ENCODE assay signal across 19 cellular contexts in genomic region chr17:27593232-27593856, GRCh38. TPM values are rescaled to one million over a fixed set of nuclear protein-coding genes. Genes with fewer than 3 reads are reported as not detected.
DNase-seq lines count a peak whose midpoint lies in the region; ATAC-seq, FAIRE-seq and TF ChIP-seq lines count a peak whose summit lies in the region.
"Had no signal": no experiment of that assay in that cellular context is flagged by ENCODE, and none has a peak within 500 bp of the region (broad histone marks: within the 10 kb centered on the region; RNA-seq: fewer than 3 reads in every experiment).

No MANE protein-coding gene starts in this region.

- TF ChIP-seq EP300 in K562 (IDR thresholded peaks at IDR 0.05; ENCODE audit: low read length), result no peak

- TF ChIP-seq CTCF in K562 (IDR thresholded peaks at IDR 0.05 in 2 of 3, conservative IDR thresholded peaks at IDR 0.05 in 1 of 3; ENCODE audit: insufficient read depth in 2 of 3, low read depth in 1 of 3, low read length in 3 of 3) (no peak), osteoblast (IDR thresholded peaks at IDR 0.05; ENCODE audit: extremely low read depth, low read depth, low read length) (no peak), upper lobe of right lung (IDR thresholded peaks at IDR 0.05) (no peak)

- H3K27ac ChIP-seq in K562 (ENCODE audit: extremely low read depth, low read depth, low read length) (no peak overlapping the region), osteoblast (ENCODE audit: low read depth, low read length) (no peak overlapping the region), upper lobe of right lung (no peak overlapping the region)
- H3K27ac ChIP-seq: KMS-11 had no signal

- H2AFZ ChIP-seq in K562 (ENCODE audit: low read depth, low read length) (no peak overlapping the region), osteoblast (ENCODE audit: low read length) (no peak overlapping the region)

- no peak overlapping the region for H3K4me3 ChIP-seq in K562
- H3K4me3 ChIP-seq in osteoblast (ENCODE audit: insufficient read depth, low read length), result no peak overlapping the region
- H3K4me3 ChIP-seq in upper lobe of right lung, result no peak overlapping the region

- no peak overlapping the region for H3K4me2 ChIP-seq in K562 (ENCODE audit: insufficient read depth, low read length)
- H3K4me2 ChIP-seq in osteoblast (ENCODE audit: insufficient read depth, low read length), result no peak overlapping the region
- H3K4me2 ChIP-seq: KMS-11 had no signal

- peaks cover 92% of the 10 kb centered on the region for H3K36me3 ChIP-seq in K562 (ENCODE audit: control insufficient read depth, insufficient read depth, low read length)
- H3K36me3 ChIP-seq in osteoblast (ENCODE audit: insufficient read depth, low read length), result no peaks in the 10 kb centered on the region
- peaks cover 38% of the 10 kb centered on the region for H3K36me3 ChIP-seq in upper lobe of right lung

- H3K4me1 ChIP-seq in K562 (replicated peaks in 1 of 2; ENCODE audit: control insufficient read depth in 2 of 2, insufficient read depth in 2 of 2, low read length in 2 of 2), result peaks cover 5 to 21% of the 10 kb centered on the region in 2 experiments; a peak in 4 of 5 replicates
- H3K4me1 ChIP-seq in osteoblast (ENCODE audit: insufficient read depth, low read length), result no peaks in the 10 kb centered on the region
- no peaks in the 10 kb centered on the region for H3K4me1 ChIP-seq in upper lobe of right lung

- H3K9me3 ChIP-seq in K562 (replicated peaks; ENCODE audit: control insufficient read depth, insufficient read depth, low read depth, low read length) (no peaks in the 10 kb centered on the region), osteoblast (ENCODE audit: low read depth, low read length) (no peaks in the 10 kb centered on the region), upper lobe of right lung (no peaks in the 10 kb centered on the region)

- H3K36me3 Mint-ChIP-seq in activated T-cell treated with anti-CD3 and anti-CD28 coated beads, Interleukin-2, amount 50 U/mL, for 24 hours (ENCODE audit: low read depth), result peaks cover 98% of the 10 kb centered on the region
- peaks cover 10% of the 10 kb centered on the region for H3K36me3 Mint-ChIP-seq in T-helper 2 cell treated with Interferon-gamma antibody and Interleukin-4, amounts not matched to agents 5 μg/mL and 100 μg/mL, for 36 hours (ENCODE audit: low read depth)

- peak overlapping the region; percentile 20 for H3K27ac Mint-ChIP-seq in activated T-cell treated with anti-CD3 and anti-CD28 coated beads, Interleukin-2, amount 50 U/mL, for 24 hours
- no peak overlapping the region for H3K27ac Mint-ChIP-seq in T-helper 2 cell treated with Interferon-gamma antibody and Interleukin-4, amounts not matched to agents 5 μg/mL and 100 μg/mL, for 36 hours
- H3K27ac Mint-ChIP-seq: CD4-positive, alpha-beta T cell had no signal

- WGBS in K562 (ENCODE audit: insufficient coverage, low coverage, missing lambda C conversion rate), result 88% methylated on average over 9 of the region's 9 CpGs

- CTCF ChIA-PET in K562 (lab: Yijun Ruan, JAX; ENCODE audit: low intra/inter-chr PET ratio), result interaction anchor here (0.6 kb wide), 1 partner anchor 205 kb away, joined by 5 read pairs; no protein-coding TSS in a partner anchor

- H4K20me1 ChIP-seq in K562 (replicated peaks; ENCODE audit: control insufficient read depth, insufficient read depth, low read length) (no peaks in the 10 kb centered on the region), osteoblast (ENCODE audit: insufficient read depth, low read length) (no peaks in the 10 kb centered on the region)

- in situ Hi-C loops in K562 (cut with MboI), result loop anchor here (10.0 kb wide), 1 partner anchor 219 kb away; no protein-coding TSS in a partner anchor

- H3K27me3 ChIP-seq in K562 (ENCODE audit: control insufficient read depth in 2 of 2, insufficient read depth in 2 of 2, low read length in 2 of 2), result no peaks in the 10 kb centered on the region
- no peaks in the 10 kb centered on the region for H3K27me3 ChIP-seq in osteoblast (ENCODE audit: insufficient read depth, low read length)
- no peaks in the 10 kb centered on the region for H3K27me3 ChIP-seq in upper lobe of right lung

- H3K9ac ChIP-seq in K562 (ENCODE audit: insufficient read depth in 1 of 2, low read depth in 2 of 2, low read length in 2 of 2), result no peak overlapping the region
- H3K9ac ChIP-seq: KMS-11 had no signal

- no peak for ATAC-seq in K562
- ATAC-seq in upper lobe of right lung, result peak; percentile 41
- no peak for ATAC-seq in left ventricle myocardium superior
- ATAC-seq in GM21528 (IDR thresholded peaks at IDR 0.05; ENCODE audit: low FRiP score, unreplicated experiment), result no peak
- ATAC-seq: Panc1 had no signal

- no peaks in the 10 kb centered on the region for H3K9me3 Mint-ChIP-seq in activated T-cell treated with anti-CD3 and anti-CD28 coated beads, Interleukin-2, amount 50 U/mL, for 24 hours
- H3K9me3 Mint-ChIP-seq in T-helper 2 cell treated with Interferon-gamma antibody and Interleukin-4, amounts not matched to agents 5 μg/mL and 100 μg/mL, for 36 hours, result no peaks in the 10 kb centered on the region
- H3K9me3 Mint-ChIP-seq: CD4-positive, alpha-beta T cell had no signal

- no peak for DNase-seq in activated T-cell treated with anti-CD3 and anti-CD28 coated beads, Interleukin-2, amount 50 U/mL, for 24 hours
- DNase-seq in activated T-cell treated with anti-CD3 and anti-CD28 coated beads, Interleukin-2, amount 50 U/mL, for 1 hour, result no peak
- DNase-seq in K562 (ENCODE audit: extremely low read depth in 1 of 4, low spot score in 3 of 4) (no peak), osteoblast (ENCODE audit: insufficient read length, low spot score, missing footprints) (peak; percentile 2), upper lobe of right lung (no peak), left ventricle myocardium superior (no peak)
- no peak for DNase-seq in T-helper 2 cell treated with Interferon-gamma antibody and Interleukin-4, amounts not matched to agents 5 μg/mL and 100 μg/mL, for 36 hours (ENCODE audit: low spot score)
- DNase-seq: Calu3; CD4-positive, alpha-beta T cell; GF-D8; GOT3; NCI-H1417; NCI-H187; NCI-H226; NCI-H524 treated with DMSO at 0.1 percent for 48 hours had no signal

- no peak overlapping the region for H3K4me3 Mint-ChIP-seq in activated T-cell treated with anti-CD3 and anti-CD28 coated beads, Interleukin-2, amount 50 U/mL, for 24 hours
- no peak overlapping the region for H3K4me3 Mint-ChIP-seq in T-helper 2 cell treated with Interferon-gamma antibody and Interleukin-4, amounts not matched to agents 5 μg/mL and 100 μg/mL, for 36 hours
- H3K4me3 Mint-ChIP-seq: CD4-positive, alpha-beta T cell had no signal

- H3K79me2 ChIP-seq in K562 (ENCODE audit: control insufficient read depth, insufficient read depth, low read length) (no peaks in the 10 kb centered on the region), osteoblast (ENCODE audit: insufficient read depth, low read length) (no peaks in the 10 kb centered on the region)

- BruUV-seq in K562 (replicated peaks; lab: Mats Ljungman, UMichigan), result no TSS peak

- POLR2A ChIA-PET in K562 (lab: Yijun Ruan, JAX), result interaction anchor here (0.6 to 1.6 kb wide), 4 partner anchors 9 to 79 kb away, joined by 3 to 9 read pairs (median 6); no protein-coding TSS in a partner anchor

- TF ChIP-seq RAD21 in K562 (CRISPR knock-in tag; conservative IDR thresholded peaks at IDR 0.05 in 1 of 2, IDR thresholded peaks at IDR 0.05 in 1 of 2), result no peak

- H3K4me1 Mint-ChIP-seq in activated T-cell treated with anti-CD3 and anti-CD28 coated beads, Interleukin-2, amount 50 U/mL, for 24 hours (ENCODE audit: low read depth), result peaks cover 17% of the 10 kb centered on the region
- peaks cover 4% of the 10 kb centered on the region for H3K4me1 Mint-ChIP-seq in T-helper 2 cell treated with Interferon-gamma antibody and Interleukin-4, amounts not matched to agents 5 μg/mL and 100 μg/mL, for 36 hours (ENCODE audit: low read depth)

- no peak for TF ChIP-seq POLR2A in K562 (conservative IDR thresholded peaks at IDR 0.05)

- no peaks in the 10 kb centered on the region for H3K27me3 Mint-ChIP-seq in activated T-cell treated with anti-CD3 and anti-CD28 coated beads, Interleukin-2, amount 50 U/mL, for 24 hours
- H3K27me3 Mint-ChIP-seq in T-helper 2 cell treated with Interferon-gamma antibody and Interleukin-4, amounts not matched to agents 5 μg/mL and 100 μg/mL, for 36 hours (ENCODE audit: low read depth), result no peaks in the 10 kb centered on the region
- H3K27me3 Mint-ChIP-seq: CD4-positive, alpha-beta T cell had no signal

- H3K9me1 ChIP-seq in K562 (ENCODE audit: control insufficient read depth, insufficient read depth, low read length), result no peaks in the 10 kb centered on the region

- no peak for FAIRE-seq in K562 (lab: Jason Lieb, UNC)

- intact Hi-C loops in K562 (cut with micrococcal nuclease), result no loop called here
- intact Hi-C loops in upper lobe of right lung (cut with DNase I), result loop anchor here (10.0 kb wide), 1 partner anchor 139 kb away; the partner anchor contains the start of gene KSR1
- intact Hi-C loops in left ventricle myocardium superior (cut with micrococcal nuclease), result no loop called here

RNA-seq across cellular contexts. Expression of gene LGALS9, which starts 37.6 kb away (rescaled TPM):
- total RNA-seq in K562 (2011; cell fraction: chromatin; rRNA removed; ENCODE audit: low replicate concordance), result 22.6 and 54.0 TPM in 2 replicates
- total RNA-seq in K562 (2011; cell fraction: nucleolus; rRNA removed), result 22.5 and 24.7 TPM in 2 replicates
- 26.1 and 40.6 TPM in 2 replicates for total RNA-seq in K562 (2011; cell fraction: nucleoplasm; rRNA removed)
- 2.8 and 3.0 TPM in 2 replicates for total RNA-seq in K562 (2014; rRNA removed)
- total RNA-seq in K562 (2014; rRNA removed; fragmentation: Illumina TruSeq; extraction: Trizol), result 1.7 and 2.0 TPM in 2 replicates
- 3.7 and 4.8 TPM in 2 replicates for total RNA-seq in K562 (2015; rRNA removed; fragmentation: Illumina TruSeq; extraction: Trizol)
- total RNA-seq in K562 (2021), result 4.6 and 5.0 TPM in 2 replicates
- polyA plus RNA-seq in K562 (2011; rRNA removed), result 1.5 and 7.3 TPM in 2 replicates
- 3.5 and 4.4 TPM in 2 replicates for polyA plus RNA-seq in K562 (2011; cell fraction: cytosol; rRNA removed)
- polyA plus RNA-seq in K562 (2011; cell fraction: nucleus; rRNA removed), result 11.1 and 15.7 TPM in 2 replicates
- polyA plus RNA-seq in K562 (2012), result 9.1 and 14.2 TPM in 2 replicates
- polyA plus RNA-seq in K562 (2014; fragmentation: Illumina TruSeq; extraction: Trizol), result 3.8 and 5.8 TPM in 2 replicates
- polyA plus RNA-seq in K562 (2014; fragmentation: Nextera tagmentation; extraction: Ambion mirVana), result under 1 TPM; 0.45 to 0.77 TPM
- polyA plus RNA-seq in K562 (2014; rRNA removed), result 5.6 and 6.9 TPM in 2 replicates
- 3.0 and 4.4 TPM in 2 replicates for polyA minus RNA-seq in K562 (2011; rRNA and poly(A)+ RNA removed)
- polyA minus RNA-seq in K562 (2011; cell fraction: cytosol; rRNA and poly(A)+ RNA removed), result 1.9 and 2.5 TPM in 2 replicates
- polyA minus RNA-seq in K562 (2011; cell fraction: nucleus; rRNA and poly(A)+ RNA removed), result 3.1 and 7.2 TPM in 2 replicates
- 1.4 and 4.7 TPM in 2 replicates for total RNA-seq in osteoblast
- 185 TPM for total RNA-seq in upper lobe of right lung
- total RNA-seq in left ventricle myocardium superior, result 16.9 TPM
- total RNA-seq: SK-MEL-5 had no signal
